Comparison of ENCODE assay signal across 1 cellular context in genomic region chr1:220819627-220820026, GRCh38.
TF ChIP-seq lines count a peak whose summit lies in the region.

No MANE protein-coding gene starts in this region.

TF ChIP-seq in GM23338, 12 proteins besides CTCF, POLR2A, EP300 and RAD21 (continued from another document):
- TF ChIP-seq ZNF462 (CRISPR knock-in tag; IDR thresholded peaks at IDR 0.05) (no peak), POLR2AphosphoS5 (IDR thresholded peaks at IDR 0.05; ENCODE audit: low read depth) (no peak), JUNB (IDR thresholded peaks at IDR 0.05; ENCODE audit: unreplicated experiment) (no peak), EZH2 (IDR thresholded peaks at IDR 0.05; ENCODE audit: low read depth, unreplicated experiment) (no peak), REST (IDR thresholded peaks at IDR 0.05; ENCODE audit: unreplicated experiment) (no peak), ETS1 (IDR thresholded peaks at IDR 0.05) (no peak)
